Comparison of ENCODE assay signal across 16 cellular contexts in genomic region chr9:4982720-4983482, GRCh38. TPM values are rescaled to one million over a fixed set of nuclear protein-coding genes. Genes with fewer than 3 reads are reported as not detected.
DNase-seq lines count a peak whose midpoint lies in the region; ATAC-seq, FAIRE-seq and TF ChIP-seq lines count a peak whose summit lies in the region.
"Had no signal": no experiment of that assay in that cellular context is flagged by ENCODE, and none has a peak within 500 bp of the region (broad histone marks: within the 10 kb centered on the region; RNA-seq: fewer than 3 reads in every experiment).

No MANE protein-coding gene starts in this region.

- H3K36me3 ChIP-seq in CD4-positive, CD25-positive, alpha-beta regulatory T cell (ENCODE audit: control insufficient read depth, insufficient read depth, low read length): no peaks in the 10 kb centered on the region
- H3K36me3 ChIP-seq: left ventricle myocardium inferior had no signal

- CTCF ChIA-PET in activated B cell treated with CpG ODN at 0.5 μM for 24 hours (lab: Charles Lee): interaction anchor here (0.8 to 2.2 kb wide), 3 partner anchors 60 to 223 kb away, joined by 3 to 8 read pairs (median 6); no protein-coding TSS in a partner anchor

- H3K4me1 ChIP-seq in CD4-positive, CD25-positive, alpha-beta regulatory T cell (ENCODE audit: control insufficient read depth, insufficient read depth, low read length, poor library complexity, severe bottlenecking): peaks cover 34% of the 10 kb centered on the region

- TF ChIP-seq CTCF in activated B cell treated with CpG ODN at 0.5 μM for 24 hours (IDR thresholded peaks at IDR 0.05) (no peak), nephron (IDR thresholded peaks at IDR 0.05; ENCODE audit: unreplicated experiment in 3 of 3) (no peak)

- FAIRE-seq in GM12892 (lab: Jason Lieb, UNC): peak; percentile 89
- FAIRE-seq: colon had no signal

- no peaks in the 10 kb centered on the region for H3K36me3 Mint-ChIP-seq in CD4-positive, CD25-positive, alpha-beta regulatory T cell
- H3K36me3 Mint-ChIP-seq in activated B cell treated with CpG ODN at 0.5 μM for 24 hours (ENCODE audit: low read depth): peaks cover 8% of the 10 kb centered on the region
- H3K36me3 Mint-ChIP-seq in nephron (ENCODE audit: low read depth): no peaks in the 10 kb centered on the region

- H3K4me3 Mint-ChIP-seq in CD4-positive, CD25-positive, alpha-beta regulatory T cell: peak overlapping the region; percentile 24 to 96 (median 86)
- H3K4me3 Mint-ChIP-seq in activated B cell treated with CpG ODN at 0.5 μM for 24 hours (peak overlapping the region; percentile 24), nephron (peak overlapping the region; percentile 35 to 61 (median 54))

- POLR2A ChIA-PET in activated B cell treated with CpG ODN at 0.5 μM for 24 hours (lab: Charles Lee): interaction anchor here (0.8 to 1.6 kb wide), 2 partner anchors 12 to 646 kb away, joined by 3 to 7 read pairs; partner anchors contain the start of gene RIC1

- no peak overlapping the region for H3K4me3 ChIP-seq in CD4-positive, CD25-positive, alpha-beta regulatory T cell (ENCODE audit: low read depth, low read length)

- no peak for TF ChIP-seq POLR2A in GM12892 (IDR thresholded peaks at IDR 0.05; ENCODE audit: low read depth, low read length)

- H3K27ac ChIP-seq in CD4-positive, CD25-positive, alpha-beta regulatory T cell (ENCODE audit: insufficient read depth, low read length, poor library complexity, severe bottlenecking): no peak overlapping the region
- H3K27ac ChIP-seq: RWPE1 had no signal

- ATAC-seq in CD4-positive, CD25-positive, alpha-beta regulatory T cell (ENCODE audit: low read depth in 2 of 2): no peak
- ATAC-seq in activated B cell treated with CpG ODN at 0.5 μM for 24 hours (ENCODE audit: low read depth): no peak
- ATAC-seq in HG02870 (IDR thresholded peaks at IDR 0.05; ENCODE audit: unreplicated experiment): no peak
- ATAC-seq: esophagus mucosa; naive thymus-derived CD4-positive, alpha-beta T cell; sciatic nerve had no signal

- H3K9me3 ChIP-seq in CD4-positive, CD25-positive, alpha-beta regulatory T cell (ENCODE audit: control insufficient read depth in 2 of 2, low read length in 2 of 2): no peaks in the 10 kb centered on the region
- H3K9me3 ChIP-seq: left ventricle myocardium inferior had no signal

- no peaks in the 10 kb centered on the region for H3K9me3 Mint-ChIP-seq in CD4-positive, CD25-positive, alpha-beta regulatory T cell
- H3K9me3 Mint-ChIP-seq in activated B cell treated with CpG ODN at 0.5 μM for 24 hours (no peaks in the 10 kb centered on the region), nephron (no peaks in the 10 kb centered on the region)
- H3K9me3 Mint-ChIP-seq: naive thymus-derived CD4-positive, alpha-beta T cell had no signal

- peak overlapping the region in 1 of 3 donors; percentile 54 for H3K27ac Mint-ChIP-seq in CD4-positive, CD25-positive, alpha-beta regulatory T cell
- peak overlapping the region; percentile 54 for H3K27ac Mint-ChIP-seq in activated B cell treated with CpG ODN at 0.5 μM for 24 hours
- peak overlapping the region; percentile 7 to 99 (median 89) for H3K27ac Mint-ChIP-seq in nephron

- intact Hi-C loops in activated B cell treated with CpG ODN at 0.5 μM for 24 hours (cut with micrococcal nuclease): loop anchor here (10.0 kb wide), 3 partner anchors 668 to 1772 kb away; partner anchors contain the start of genes KDM4C and UHRF2

- peaks cover 4% of the 10 kb centered on the region for H3K27me3 Mint-ChIP-seq in CD4-positive, CD25-positive, alpha-beta regulatory T cell
- H3K27me3 Mint-ChIP-seq in activated B cell treated with CpG ODN at 0.5 μM for 24 hours: no peaks in the 10 kb centered on the region
- no peaks in the 10 kb centered on the region for H3K27me3 Mint-ChIP-seq in nephron (ENCODE audit: low read depth)

- H3K4me1 Mint-ChIP-seq in CD4-positive, CD25-positive, alpha-beta regulatory T cell: peaks cover 15 to 30% (median 17%) of the 10 kb centered on the region in 4 donors
- peaks cover 49% of the 10 kb centered on the region for H3K4me1 Mint-ChIP-seq in activated B cell treated with CpG ODN at 0.5 μM for 24 hours
- peaks cover 44% of the 10 kb centered on the region for H3K4me1 Mint-ChIP-seq in nephron

- DNase-seq in CD4-positive, CD25-positive, alpha-beta regulatory T cell: peak in 1 of 3 donors; percentile 51
- DNase-seq in GM12892 (ENCODE audit: insufficient read length) (no peak), activated B cell treated with CpG ODN at 0.5 μM for 24 hours (no peak), activated gamma-delta T cell (lab: John Stamatoyannopoulos, UW) (no peak), GF-D8 (lab: John Stamatoyannopoulos, UW) (no peak)
- DNase-seq: left ventricle myocardium inferior; naive thymus-derived CD4-positive, alpha-beta T cell; NCI-H524; stimulated activated CD4-positive, alpha-beta T cell treated with anti-CD3 and anti-CD28 coated beads, Interleukin-4, amount 100 ng/mL, for 4 hours; stimulated activated naive CD4-positive, alpha-beta T cell treated with Interleukin-2 at 50 U/mL for 16 hours had no signal

- no peaks in the 10 kb centered on the region for H3K27me3 ChIP-seq in CD4-positive, CD25-positive, alpha-beta regulatory T cell (ENCODE audit: control insufficient read depth, insufficient read depth, low read length)

RNA-seq across cellular contexts. Expression of gene JAK2, which starts 2.2 kb away (rescaled TPM):
- 19.5 TPM for total RNA-seq in CD4-positive, CD25-positive, alpha-beta regulatory T cell
- polyA plus RNA-seq in CD4-positive, CD25-positive, alpha-beta regulatory T cell: 1 to 10 TPM; 6.8 to 8.5 (median 6.8) TPM
- polyA plus RNA-seq in GM12892 (2012; ENCODE audit: missing spikeins): 12.2 TPM
- 19.2 and 21.3 TPM in 2 replicates for total RNA-seq in activated B cell treated with CpG ODN at 0.5 μM for 24 hours

Comparison
In these comparisons a context has a peak if more than half of its experiments do, and no peak if none do; other contexts are left out.
1. H3K4me3 Mint-ChIP-seq: peak in every context shown above with its lines; median percentile 86 in CD4-positive, CD25-positive, alpha-beta regulatory T cell; 54 in nephron; 24 in activated B cell treated with CpG ODN at 0.5 μM for 24 hours.